In the genomic region with DNA sequence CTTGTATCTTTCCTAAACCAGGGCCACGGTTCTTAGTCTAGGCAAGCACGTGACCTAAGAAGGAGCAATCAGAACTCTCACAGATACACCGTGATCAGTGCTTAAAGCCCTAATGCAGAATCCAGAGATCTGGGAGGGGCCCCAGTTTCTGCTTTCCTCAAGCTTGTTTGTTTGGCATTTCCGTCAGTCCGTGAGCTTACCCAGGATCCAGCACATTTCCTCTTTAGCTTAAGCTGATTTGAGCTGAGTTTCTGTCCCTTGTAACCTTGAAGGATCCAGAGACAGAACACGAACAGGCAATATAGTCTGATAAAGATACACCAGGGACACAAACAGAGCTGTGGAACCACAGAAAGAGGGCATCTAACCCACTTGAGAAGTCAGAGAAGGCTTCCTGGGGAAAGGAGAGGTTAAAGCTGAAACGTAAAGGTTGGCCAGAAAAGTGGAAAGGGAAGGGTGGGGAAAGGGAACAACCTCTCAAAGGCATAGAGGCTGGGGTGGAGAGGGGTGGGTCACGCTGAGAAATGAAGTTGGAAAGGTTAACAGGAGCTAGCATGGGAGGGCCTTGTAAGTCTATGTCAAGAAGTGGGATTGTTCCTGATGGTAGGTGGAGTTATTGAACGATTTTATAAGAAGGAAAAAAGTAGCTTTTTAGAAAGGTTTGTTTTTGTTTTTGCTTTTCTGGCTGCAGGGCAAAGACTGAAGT, we compare ENCODE assay signal across 26 cellular contexts. TPM values are rescaled to one million over a fixed set of nuclear protein-coding genes. Genes with fewer than 3 reads are reported as not detected.
A peak's percentile ranks its signal among the peaks of the same experiment; 100 is the strongest.
DNase-seq lines count a peak whose midpoint lies in the region; ATAC-seq, FAIRE-seq and TF ChIP-seq lines count a peak whose summit lies in the region.
"Had no signal": no experiment of that assay in that cellular context is flagged by ENCODE, and none has a peak within 500 bp of the region (broad histone marks: within the 10 kb centered on the region; RNA-seq: fewer than 3 reads in every experiment).

No MANE protein-coding gene starts in this region.

- no peaks in the 10 kb centered on the region for H3K9me3 Mint-ChIP-seq in progenitor cell of endocrine pancreas (ENCODE audit: low read depth)

- H3K4me3 ChIP-seq in K562 (no peak overlapping the region), kidney (ENCODE audit: low read length in 2 of 2) (no peak overlapping the region), vagina (no peak overlapping the region)
- H3K4me3 ChIP-seq: adrenal gland, coronary artery, pancreas, Peyer's patch had no signal

- no peaks in the 10 kb centered on the region for H3K79me2 ChIP-seq in K562 (ENCODE audit: control insufficient read depth, insufficient read depth, low read length)

- H3K4me2 ChIP-seq in K562 (ENCODE audit: insufficient read depth, low read length), result no peak overlapping the region

- FAIRE-seq in K562 (lab: Jason Lieb, UNC) (no peak), kidney (lab: Jason Lieb, UNC) (no peak)
- FAIRE-seq: pancreas had no signal

- intact Hi-C loops in K562 (cut with micrococcal nuclease) (no loop called here), kidney (cut with DNase I) (no loop called here), vagina (cut with DNase I) (no loop called here)

- TF ChIP-seq RAD21 in K562 (CRISPR knock-in tag; conservative IDR thresholded peaks at IDR 0.05 in 1 of 2, IDR thresholded peaks at IDR 0.05 in 1 of 2), result no peak

- TF ChIP-seq POLR2A in K562 (conservative IDR thresholded peaks at IDR 0.05) (no peak), vagina (IDR thresholded peaks at IDR 0.05) (no peak)

- peak; percentile 13 for DNase-seq in DMS79 (lab: John Stamatoyannopoulos, UW)
- no peak for DNase-seq in K562 (ENCODE audit: extremely low read depth in 1 of 4, low spot score in 3 of 4)
- no peak for DNase-seq in kidney
- DNase-seq in progenitor cell of endocrine pancreas (ENCODE audit: low spot score, unreplicated experiment), result no peak
- DNase-seq in cortex of kidney (lab: John Stamatoyannopoulos, UW), result no peak
- DNase-seq in vagina (ENCODE audit: extremely low spot score in 2 of 2), result no peak
- DNase-seq: ACHN; activated CD4-positive, alpha-beta T cell treated with anti-CD3 and anti-CD28 coated beads for 36 hours; activated CD8-positive, alpha-beta memory T cell treated with anti-CD3 and anti-CD28 coated beads for 24 hours; activated naive CD4-positive, alpha-beta T cell; activated T-cell treated with anti-CD3 and anti-CD28 coated beads, Interleukin-2, amount 50 U/mL, for 48 hours; brain microvascular endothelial cell; COR-L47; DND-41; naive B cell; NCI-H1092; NCI-H187; NCI-H526; pancreas; Peyer's patch; stimulated activated CD4-positive, alpha-beta T cell treated with anti-CD3 and anti-CD28 coated beads, Interleukin-1b, Interleukin-23, amount 100 ng/mL, for 48 hours had no signal

- no peaks in the 10 kb centered on the region for H3K27me3 ChIP-seq in K562 (ENCODE audit: control insufficient read depth in 2 of 2, insufficient read depth in 2 of 2, low read length in 2 of 2)
- no peaks in the 10 kb centered on the region for H3K27me3 ChIP-seq in vagina
- H3K27me3 ChIP-seq: adrenal gland, brain microvascular endothelial cell, pancreas, Peyer's patch had no signal

- POLR2A ChIA-PET in K562 (lab: Yijun Ruan, JAX), result no interaction called here

- peaks cover 9% of the 10 kb centered on the region for H3K4me1 Mint-ChIP-seq in progenitor cell of endocrine pancreas (ENCODE audit: low read depth)
- H3K4me1 Mint-ChIP-seq: activated CD4-positive, alpha-beta T cell treated with anti-CD3 and anti-CD28 coated beads for 36 hours; memory B cell; naive B cell had no signal

- TF ChIP-seq CTCF in K562 (IDR thresholded peaks at IDR 0.05 in 2 of 3, conservative IDR thresholded peaks at IDR 0.05 in 1 of 3; ENCODE audit: insufficient read depth in 2 of 3, low read depth in 1 of 3, low read length in 3 of 3), result no peak
- TF ChIP-seq CTCF in kidney (IDR thresholded peaks at IDR 0.05; ENCODE audit: borderline replicate concordance, extremely low read depth, insufficient read depth), result no peak
- TF ChIP-seq CTCF in progenitor cell of endocrine pancreas (IDR thresholded peaks at IDR 0.05; ENCODE audit: unreplicated experiment), result no peak
- TF ChIP-seq CTCF in vagina (IDR thresholded peaks at IDR 0.05), result no peak

- H3K4me1 ChIP-seq in K562 (replicated peaks in 1 of 2; ENCODE audit: control insufficient read depth in 2 of 2, insufficient read depth in 2 of 2, low read length in 2 of 2) (no peaks in the 10 kb centered on the region), kidney (ENCODE audit: control insufficient read depth in 1 of 2, insufficient read depth in 1 of 2, low read depth in 1 of 2, low read length in 2 of 2) (peaks cover 0 to 5% of the 10 kb centered on the region in 2 donors), vagina (peaks cover 5% of the 10 kb centered on the region)
- H3K4me1 ChIP-seq: pancreas, Peyer's patch had no signal

- peaks cover 3% of the 10 kb centered on the region for H3K27me3 Mint-ChIP-seq in progenitor cell of endocrine pancreas
- H3K27me3 Mint-ChIP-seq: memory B cell had no signal

- no peak for ATAC-seq in K562
- no peak for ATAC-seq in HG03378 (IDR thresholded peaks at IDR 0.05; ENCODE audit: unreplicated experiment)
- ATAC-seq: activated CD4-positive, alpha-beta T cell treated with anti-CD3 and anti-CD28 coated beads for 36 hours; pancreas had no signal

- H3K9me3 ChIP-seq in K562 (replicated peaks; ENCODE audit: control insufficient read depth, insufficient read depth, low read depth, low read length) (no peaks in the 10 kb centered on the region), kidney (ENCODE audit: control insufficient read depth in 1 of 2, low read length in 2 of 2) (no peaks in the 10 kb centered on the region), vagina (no peaks in the 10 kb centered on the region)
- H3K9me3 ChIP-seq: adrenal gland, pancreas, Peyer's patch had no signal

- H4K20me1 ChIP-seq in K562 (replicated peaks; ENCODE audit: control insufficient read depth, insufficient read depth, low read length), result no peaks in the 10 kb centered on the region

- no peaks in the 10 kb centered on the region for H3K9me1 ChIP-seq in K562 (ENCODE audit: control insufficient read depth, insufficient read depth, low read length)

- no peak overlapping the region for H3K9ac ChIP-seq in K562 (ENCODE audit: insufficient read depth in 1 of 2, low read depth in 2 of 2, low read length in 2 of 2)
- H3K9ac ChIP-seq in kidney (ENCODE audit: low read length in 2 of 2), result no peak overlapping the region

- H3K27ac Mint-ChIP-seq in progenitor cell of endocrine pancreas, result peak overlapping the region; percentile 69
- H3K27ac Mint-ChIP-seq: activated CD4-positive, alpha-beta T cell treated with anti-CD3 and anti-CD28 coated beads for 36 hours; memory B cell; naive B cell had no signal

- 1% methylated on average over 9 of the region's 9 CpGs for WGBS in K562 (ENCODE audit: insufficient coverage, low coverage, missing lambda C conversion rate)

- in situ Hi-C loops in K562 (cut with MboI), result no loop called here

- no peaks in the 10 kb centered on the region for H3K36me3 ChIP-seq in K562 (ENCODE audit: control insufficient read depth, insufficient read depth, low read length)
- no peaks in the 10 kb centered on the region for H3K36me3 ChIP-seq in kidney (ENCODE audit: control insufficient read depth in 1 of 2, insufficient read depth in 2 of 2, low read length in 2 of 2)
- no peaks in the 10 kb centered on the region for H3K36me3 ChIP-seq in vagina
- H3K36me3 ChIP-seq: adrenal gland, brain microvascular endothelial cell, pancreas, Peyer's patch had no signal

- H3K27ac ChIP-seq in K562 (ENCODE audit: extremely low read depth, low read depth, low read length) (no peak overlapping the region), kidney (ENCODE audit: low read depth in 2 of 2, low read length in 2 of 2) (peak overlapping the region; percentile 27 to 45), vagina (no peak overlapping the region)
- H3K27ac ChIP-seq: brain microvascular endothelial cell, coronary artery, pancreas, Peyer's patch had no signal

- no peaks in the 10 kb centered on the region for H3K36me3 Mint-ChIP-seq in progenitor cell of endocrine pancreas (ENCODE audit: insufficient read depth)
- H3K36me3 Mint-ChIP-seq: memory B cell, naive B cell had no signal

- BruUV-seq in K562 (replicated peaks; lab: Mats Ljungman, UMichigan), result no TSS peak

- no peak overlapping the region for H3K4me3 Mint-ChIP-seq in progenitor cell of endocrine pancreas (ENCODE audit: low read depth)
- H3K4me3 Mint-ChIP-seq: activated CD4-positive, alpha-beta T cell treated with anti-CD3 and anti-CD28 coated beads for 36 hours; memory B cell; naive B cell had no signal

- no peak for TF ChIP-seq EP300 in K562 (IDR thresholded peaks at IDR 0.05; ENCODE audit: low read length)

- CTCF ChIA-PET in K562 (lab: Yijun Ruan, JAX; ENCODE audit: low intra/inter-chr PET ratio), result no interaction called here

- no peak overlapping the region for H2AFZ ChIP-seq in K562 (ENCODE audit: low read depth, low read length)

TF ChIP-seq in K562, 482 proteins besides CTCF, POLR2A, EP300 and RAD21 (continues in another document):
- TF ChIP-seq TFAM (CRISPR knock-in tag; conservative IDR thresholded peaks at IDR 0.05), result no peak

RNA-seq across cellular contexts. Expression of a gene that starts 42.1 kb away (rescaled TPM):
- 0.39 and 1.2 TPM in 2 replicates for total RNA-seq in K562 (2011; cell fraction: chromatin; rRNA removed; ENCODE audit: low replicate concordance)
- total RNA-seq in K562 (2011; cell fraction: nucleolus; rRNA removed), result 0.13 and 0.67 TPM in 2 replicates
- 0.22 and 0.23 TPM in 2 replicates for total RNA-seq in K562 (2011; cell fraction: nucleoplasm; rRNA removed)
- total RNA-seq in K562 (2014; rRNA removed) (0.12 and 0.18 TPM in 2 replicates), K562 (2014; rRNA removed; fragmentation: Illumina TruSeq; extraction: Trizol) (0.26 and 0.29 TPM in 2 replicates), K562 (2015; rRNA removed; fragmentation: Illumina TruSeq; extraction: Trizol) (0.40 and 0.72 TPM in 2 replicates), K562 (2021) (0.16 and 0.29 TPM in 2 replicates), kidney (14.7 TPM), progenitor cell of endocrine pancreas (26.3 and 30.0 TPM in 2 replicates), vagina (15.0 TPM)
- polyA plus RNA-seq in K562 (2011; rRNA removed) (1.3 TPM in 1 of 2 replicates, not detected in the other), K562 (2014; fragmentation: Illumina TruSeq; extraction: Trizol) (0.25 and 0.28 TPM in 2 replicates), K562 (2014; fragmentation: Nextera tagmentation; extraction: Ambion mirVana) (under 1 TPM; 0.25 to 0.27 TPM), K562 (2014; rRNA removed) (0.15 and 0.18 TPM in 2 replicates), kidney (ENCODE audit: insufficient read depth, low read depth, low replicate concordance) (8.3 TPM)
- polyA plus RNA-seq in K562 (2011; cell fraction: cytosol; rRNA removed), result 0.03 and 1.2 TPM in 2 replicates
- 1.5 TPM in 1 of 2 replicates, not detected in the other for polyA plus RNA-seq in K562 (2011; cell fraction: nucleus; rRNA removed)
- 0.33 and 0.69 TPM in 2 replicates for polyA plus RNA-seq in K562 (2012)
- polyA minus RNA-seq in K562 (2011; rRNA and poly(A)+ RNA removed), result 2.7 TPM in 1 of 2 replicates, not detected in the other
- polyA minus RNA-seq in K562 (2011; cell fraction: cytosol; rRNA and poly(A)+ RNA removed), result 0.95 TPM in 1 of 2 replicates, not detected in the other
- polyA minus RNA-seq in K562 (2011; cell fraction: nucleus; rRNA and poly(A)+ RNA removed), result 3.0 TPM in 1 of 2 replicates, not detected in the other
- total RNA-seq: activated CD4-positive, alpha-beta T cell treated with anti-CD3 and anti-CD28 coated beads for 36 hours; T-helper 1 cell treated with Interleukin-12 subunit alpha and Interleukin-12 subunit beta and Interleukin-4 antibody, amounts not matched to agents 30 ng/mL and 1 ng/mL, for 36 hours had no signal

Comparison
In these comparisons a context has a peak if more than half of its experiments do, and no peak if none do; other contexts are left out.
1. H3K27ac ChIP-seq: peak in kidney (2 of 2); none in K562 (single experiment) and vagina (single experiment).